10 cellular contexts compared by ENCODE assay signal in the genomic region with DNA sequence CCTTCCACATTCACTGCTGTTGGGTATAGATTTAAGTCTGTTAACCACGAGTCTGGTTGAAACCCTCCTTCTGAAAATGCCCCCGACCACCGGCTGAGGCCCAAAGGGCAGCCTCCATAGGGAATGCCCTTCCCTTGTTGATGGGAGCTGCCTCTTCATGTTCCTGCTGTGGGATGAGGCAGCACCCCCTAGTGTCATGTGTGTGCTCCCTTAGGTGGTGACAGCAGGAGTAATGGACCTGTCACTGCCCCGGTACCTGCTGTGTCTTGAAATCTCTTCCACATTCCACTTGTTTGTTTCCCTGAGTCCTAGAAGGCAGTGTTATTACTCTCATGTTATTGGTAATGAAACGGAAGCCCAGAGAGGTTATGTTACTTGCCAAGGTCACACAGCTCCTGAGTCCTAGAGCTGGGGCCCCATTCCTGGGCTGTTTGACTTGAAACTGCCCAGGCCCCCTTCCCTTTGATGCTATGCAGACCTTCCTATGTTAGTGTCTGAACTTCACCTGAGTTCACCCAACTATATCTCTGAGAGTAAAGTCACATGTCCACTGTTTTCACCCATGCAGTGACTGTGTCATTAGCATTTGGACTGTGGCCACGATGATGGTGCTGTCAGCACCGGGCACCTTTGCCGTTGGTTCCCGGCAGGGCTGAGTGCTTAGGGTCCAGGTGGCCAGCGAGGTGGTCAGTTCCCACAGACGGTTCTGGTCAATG.
DNase-seq lines count a peak whose midpoint lies in the region; ATAC-seq and TF ChIP-seq lines count a peak whose summit lies in the region.
"Had no signal": no experiment of that assay in that cellular context is flagged by ENCODE, and none has a peak within 500 bp of the region (broad histone marks: within the 10 kb centered on the region; RNA-seq: fewer than 3 reads in every experiment).

No MANE protein-coding gene starts in this region.

- H3K4me3 Mint-ChIP-seq in T-helper 2 cell treated with Interferon-gamma antibody and Interleukin-4, amounts not matched to agents 5 μg/mL and 100 μg/mL, for 36 hours, result no peak overlapping the region
- H3K4me3 Mint-ChIP-seq: activated naive CD8-positive, alpha-beta T cell treated with anti-CD3 and anti-CD28 coated beads, Interleukin-2, amount 10 ng/mL, durations not matched to agents 7 days and 5 days had no signal

- DNase-seq in COR-L47 (lab: John Stamatoyannopoulos, UW), result peak; percentile 19
- no peak for DNase-seq in HCT116 (ENCODE audit: low read depth, low spot score)
- peak; percentile 49 to 78 (median 60) for DNase-seq in body of pancreas
- no peak for DNase-seq in right lobe of liver
- no peak for DNase-seq in NCI-H2029 treated with DMSO at 0.1 percent for 48 hours (lab: John Stamatoyannopoulos, UW)
- DNase-seq in retina, result no peak
- no peak for DNase-seq in Ammon's horn (ENCODE audit: low spot score)
- DNase-seq in T-helper 2 cell treated with Interferon-gamma antibody and Interleukin-4, amounts not matched to agents 5 μg/mL and 100 μg/mL, for 36 hours (ENCODE audit: low spot score), result no peak
- DNase-seq: activated naive CD8-positive, alpha-beta T cell treated with anti-CD3 and anti-CD28 coated beads, Interleukin-2, amount 10 ng/mL, durations not matched to agents 7 days and 5 days had no signal

- TF ChIP-seq POLR2A in HCT116 (IDR thresholded peaks at IDR 0.05; ENCODE audit: borderline replicate concordance, extremely low read depth, insufficient read depth, insufficient read length) (no peak), body of pancreas (IDR thresholded peaks at IDR 0.05) (no peak), right lobe of liver (IDR thresholded peaks at IDR 0.05) (no peak)

- peak; percentile 88 for ATAC-seq in HCT116
- peak; percentile 42 for ATAC-seq in body of pancreas
- peak; percentile 66 to 70 (median 68) for ATAC-seq in right lobe of liver
- ATAC-seq: left lung had no signal

- H3K4me3 ChIP-seq in HCT116 (replicated peaks in 1 of 2; ENCODE audit: low read depth in 1 of 2, low read length in 2 of 2) (no peak overlapping the region), body of pancreas (no peak overlapping the region), right lobe of liver (no peak overlapping the region)
- H3K4me3 ChIP-seq: left lung had no signal

- BruUV-seq in HCT116 (replicated peaks; lab: Mats Ljungman, UMichigan), result no TSS peak

- H3K27me3 Mint-ChIP-seq in T-helper 2 cell treated with Interferon-gamma antibody and Interleukin-4, amounts not matched to agents 5 μg/mL and 100 μg/mL, for 36 hours (ENCODE audit: low read depth), result no peaks in the 10 kb centered on the region
- H3K27me3 Mint-ChIP-seq: activated naive CD8-positive, alpha-beta T cell treated with anti-CD3 and anti-CD28 coated beads, Interleukin-2, amount 10 ng/mL, durations not matched to agents 7 days and 5 days had no signal

- WGBS in body of pancreas, 2 donors, result 53 to 66% methylated on average over 5 to 11 of the region's 11 CpGs
- WGBS in right lobe of liver (ENCODE audit: insufficient coverage, low coverage, low lambda C conversion rate, missing lambda C conversion rate), result 93% methylated on average over 3 of the region's 11 CpGs

- CTCF ChIA-PET in HCT116 (lab: Charles Lee), result interaction anchor here (0.9 to 1.3 kb wide), 2 partner anchors 152 to 433 kb away, joined by 3 to 6 read pairs; no protein-coding TSS in a partner anchor

- H3K36me3 Mint-ChIP-seq in T-helper 2 cell treated with Interferon-gamma antibody and Interleukin-4, amounts not matched to agents 5 μg/mL and 100 μg/mL, for 36 hours (ENCODE audit: low read depth), result peaks cover 5% of the 10 kb centered on the region
- H3K36me3 Mint-ChIP-seq: activated naive CD8-positive, alpha-beta T cell treated with anti-CD3 and anti-CD28 coated beads, Interleukin-2, amount 10 ng/mL, durations not matched to agents 7 days and 5 days had no signal

- H3K27ac Mint-ChIP-seq in T-helper 2 cell treated with Interferon-gamma antibody and Interleukin-4, amounts not matched to agents 5 μg/mL and 100 μg/mL, for 36 hours, result no peak overlapping the region
- H3K27ac Mint-ChIP-seq: activated naive CD8-positive, alpha-beta T cell treated with anti-CD3 and anti-CD28 coated beads, Interleukin-2, amount 10 ng/mL, durations not matched to agents 7 days and 5 days had no signal

- H2AFZ ChIP-seq in HCT116 (ENCODE audit: low read depth, low read length, poor library complexity, severe bottlenecking), result no peak overlapping the region

- H3K9ac ChIP-seq in HCT116 (ENCODE audit: low read length), result no peak overlapping the region

- intact Hi-C loops in HCT116 (cut with micrococcal nuclease) (no loop called here), body of pancreas (cut with DNase I) (no loop called here), right lobe of liver (cut with DNase I) (no loop called here)

- no peaks in the 10 kb centered on the region for H4K20me1 ChIP-seq in HCT116 (ENCODE audit: insufficient read depth)

- RAD21 ChIA-PET in HCT116 (lab: Charles Lee; ENCODE audit: low non-redundant PET in 1 of 2, low total read pairs in 2 of 2, uncharacterized antibody in 2 of 2, unreplicated experiment in 2 of 2), result no interaction called here

- peaks cover 13% of the 10 kb centered on the region for H3K4me1 Mint-ChIP-seq in T-helper 2 cell treated with Interferon-gamma antibody and Interleukin-4, amounts not matched to agents 5 μg/mL and 100 μg/mL, for 36 hours (ENCODE audit: low read depth)

- H3K9me2 ChIP-seq in HCT116 (ENCODE audit: insufficient read depth), result no peaks in the 10 kb centered on the region

- H3K36me3 ChIP-seq in HCT116 (ENCODE audit: control insufficient read depth in 1 of 2, insufficient read depth in 2 of 2, low read length in 2 of 2) (no peaks in the 10 kb centered on the region), body of pancreas (replicated peaks in 1 of 2; ENCODE audit: insufficient read depth in 1 of 2, low read depth in 2 of 2) (no peaks in the 10 kb centered on the region), right lobe of liver (peaks cover 0 to 12% (median 0%) of the 10 kb centered on the region in 4 donors)

- H3K4me1 ChIP-seq in HCT116 (ENCODE audit: control insufficient read depth in 1 of 2, insufficient read depth in 2 of 2, low read length in 2 of 2), result peaks cover 3 to 16% of the 10 kb centered on the region in 2 experiments; a peak in 3 of 4 replicates
- H3K4me1 ChIP-seq in body of pancreas, result peaks cover 50% of the 10 kb centered on the region
- peaks cover 0 to 3% (median 0%) of the 10 kb centered on the region in 4 donors for H3K4me1 ChIP-seq in right lobe of liver
- H3K4me1 ChIP-seq: left lung had no signal

- no peaks in the 10 kb centered on the region for H3K27me3 ChIP-seq in HCT116 (ENCODE audit: insufficient read depth, low read length)
- no peaks in the 10 kb centered on the region for H3K27me3 ChIP-seq in body of pancreas
- no peaks in the 10 kb centered on the region for H3K27me3 ChIP-seq in right lobe of liver
- H3K27me3 ChIP-seq: left lung had no signal

- H3K9me3 Mint-ChIP-seq in T-helper 2 cell treated with Interferon-gamma antibody and Interleukin-4, amounts not matched to agents 5 μg/mL and 100 μg/mL, for 36 hours, result no peaks in the 10 kb centered on the region
- H3K9me3 Mint-ChIP-seq: activated naive CD8-positive, alpha-beta T cell treated with anti-CD3 and anti-CD28 coated beads, Interleukin-2, amount 10 ng/mL, durations not matched to agents 7 days and 5 days had no signal

- H3K79me2 ChIP-seq in HCT116 (ENCODE audit: insufficient read depth, low read length), result no peaks in the 10 kb centered on the region

- peak; percentile 48; the same call in 1 of the 2 replicates for TF ChIP-seq RAD21 in HCT116 (IDR thresholded peaks at IDR 0.05; ENCODE audit: low read depth)

- TF ChIP-seq CTCF in HCT116 (IDR thresholded peaks at IDR 0.05 in 2 of 3, conservative IDR thresholded peaks at IDR 0.05 in 1 of 3; ENCODE audit: borderline replicate concordance in 1 of 3, insufficient read depth in 1 of 3, low read depth in 2 of 3, low read length in 2 of 3), result peak; percentile 16 to 46 (median 42); a peak in 5 of 6 replicates
- peak in 2 of 7 experiments; percentile 10 for TF ChIP-seq CTCF in body of pancreas (IDR thresholded peaks at IDR 0.05)
- peak; percentile 16 to 55 (median 33) for TF ChIP-seq CTCF in right lobe of liver (IDR thresholded peaks at IDR 0.05)

- POLR2A ChIA-PET in HCT116 (lab: Charles Lee), result no interaction called here

- H3K9me3 ChIP-seq in HCT116 (ENCODE audit: control insufficient read depth in 1 of 2, insufficient read depth in 1 of 2, low read depth in 1 of 2, low read length in 2 of 2) (no peaks in the 10 kb centered on the region), body of pancreas (no peaks in the 10 kb centered on the region), right lobe of liver (no peaks in the 10 kb centered on the region)
- H3K9me3 ChIP-seq: left lung had no signal

- H3K27ac ChIP-seq in HCT116 (ENCODE audit: low read depth, low read length), result no peak overlapping the region
- peak overlapping the region in 2 of 4 donors; percentile 3 to 11 for H3K27ac ChIP-seq in body of pancreas
- no peak overlapping the region for H3K27ac ChIP-seq in right lobe of liver
- H3K27ac ChIP-seq: left lung had no signal

- H3K4me2 ChIP-seq in HCT116 (ENCODE audit: low read length), result no peak overlapping the region

TF ChIP-seq in HCT116, 20 proteins besides CTCF, POLR2A, EP300 and RAD21 (continues in another document):
- TF ChIP-seq REST (IDR thresholded peaks at IDR 0.05; ENCODE audit: low read depth), result no peak
- no peak for TF ChIP-seq CEBPB (IDR thresholded peaks at IDR 0.05; ENCODE audit: low read depth)

Comparison
In these comparisons a context has a peak if more than half of its experiments do, and no peak if none do; other contexts are left out.
1. DNase-seq: peak in COR-L47 (single experiment) and body of pancreas (4 of 4); none in HCT116 (single experiment), right lobe of liver (0 of 3), NCI-H2029 treated with DMSO at 0.1 percent for 48 hours (single experiment), retina (single experiment), Ammon's horn (single experiment) and T-helper 2 cell treated with Interferon-gamma antibody and Interleukin-4, amounts not matched to agents 5 μg/mL and 100 μg/mL, for 36 hours (single experiment).
2. Peak in every context shown above with its lines, with median percentiles within 50 percentile points of each other: ATAC-seq.